39 cellular contexts compared by ENCODE assay signal in the genomic region with DNA sequence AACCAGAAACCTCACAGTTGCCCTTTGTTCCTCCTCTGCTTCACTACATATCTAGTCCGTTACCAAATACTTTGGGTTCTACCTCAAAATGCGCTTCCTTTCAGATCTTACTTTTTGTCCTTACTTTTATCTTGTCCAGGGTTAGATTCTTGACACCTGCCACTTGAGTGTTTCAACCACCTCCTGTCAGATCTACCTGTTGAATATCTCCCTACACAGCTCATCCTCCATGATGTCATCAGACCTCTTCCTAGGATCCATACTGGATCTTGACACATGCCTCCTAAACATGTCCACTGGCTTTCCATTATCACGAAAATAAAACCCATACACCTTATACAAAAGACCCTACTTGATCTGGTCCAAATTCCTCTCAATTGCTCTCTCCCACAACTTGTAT.
"Had no signal": no experiment of that assay in that cellular context is flagged by ENCODE, and none has a peak within 500 bp of the region (broad histone marks: within the 10 kb centered on the region; RNA-seq: fewer than 3 reads in every experiment).

No MANE protein-coding gene starts in this region.

- H3K27ac ChIP-seq: adrenal gland, ascending aorta, body of pancreas, brain microvascular endothelial cell, breast epithelium, cardiac muscle cell had no signal

- H3K27me3 Mint-ChIP-seq: activated naive CD4-positive, alpha-beta T cell treated with anti-CD3 and anti-CD28 coated beads, Interleukin-2, amount 50 U/mL, for 24 hours had no signal

- H3K27me3 ChIP-seq: adrenal gland, ascending aorta, body of pancreas, brain microvascular endothelial cell, breast epithelium, cardiac muscle cell had no signal

- ATAC-seq: activated naive CD4-positive, alpha-beta T cell treated with anti-CD3 and anti-CD28 coated beads, Interleukin-2, amount 50 U/mL, for 72 hours; activated naive CD8-positive, alpha-beta T cell treated with anti-CD3 and anti-CD28 coated beads, Interleukin-2, amount 50 U/mL, for 24 hours; activated T-cell treated with anti-CD3 and anti-CD28 coated beads, Interleukin-2, amount 50 U/mL, for 4 hours; activated T-cell treated with anti-CD3 and anti-CD28 coated beads, Interleukin-2, amount 50 U/mL, for 72 hours; activated T-helper 17 cell treated with anti-CD3 and anti-CD28 coated beads, Interleukin-2, amount 50 U/mL, for 72 hours; body of pancreas had no signal

- H3K27ac Mint-ChIP-seq: activated naive CD4-positive, alpha-beta T cell treated with anti-CD3 and anti-CD28 coated beads for 36 hours; activated naive CD4-positive, alpha-beta T cell treated with anti-CD3 and anti-CD28 coated beads, Interleukin-2, amount 10 ng/mL, durations not matched to agents 7 days and 5 days; activated naive CD4-positive, alpha-beta T cell treated with anti-CD3 and anti-CD28 coated beads, Interleukin-2, amount 50 U/mL, for 24 hours; activated naive CD4-positive, alpha-beta T cell treated with anti-CD3 and anti-CD28 coated beads, Interleukin-2, amount 50 U/mL, for 72 hours; activated naive CD8-positive, alpha-beta T cell; activated naive CD8-positive, alpha-beta T cell treated with anti-CD3 and anti-CD28 coated beads for 36 hours; activated naive CD8-positive, alpha-beta T cell treated with anti-CD3 and anti-CD28 coated beads, Interleukin-2, amount 10 ng/mL, durations not matched to agents 7 days and 5 days; activated naive CD8-positive, alpha-beta T cell treated with anti-CD3 and anti-CD28 coated beads, Interleukin-2, amount 50 U/mL, for 24 hours; activated T-cell treated with anti-CD3 and anti-CD28 coated beads, Interleukin-2, amount 50 U/mL, for 24 hours; activated T-cell treated with anti-CD3 and anti-CD28 coated beads, Interleukin-2, amount 50 U/mL, for 72 hours; activated T-helper 1 cell treated with anti-CD3 and anti-CD28 coated beads, Interleukin-12 subunit alpha, Interleukin-12 subunit beta, Interleukin-2, Interleukin-4 antibody, amounts not matched to agents 30 ng/mL and 10 ng/mL and 1 ng/mL, durations not matched to agents 14 hours and 24 hours and 36 hours; activated T-helper 17 cell treated with anti-CD3 and anti-CD28 coated beads, Interleukin-2, amount 50 U/mL, for 72 hours; activated T-helper 2 cell treated with anti-CD3 and anti-CD28 coated beads, Interferon-gamma antibody, Interleukin-2, Interleukin-4, amounts not matched to agents 10 μg/mL and 5 μg/mL and 100 μg/mL, durations not matched to agents 14 hours and 24 hours and 36 hours; brain had no signal

- H3K4me3 Mint-ChIP-seq: activated naive CD4-positive, alpha-beta T cell treated with anti-CD3 and anti-CD28 coated beads for 36 hours; activated naive CD4-positive, alpha-beta T cell treated with anti-CD3 and anti-CD28 coated beads, Interleukin-2, amount 10 ng/mL, durations not matched to agents 7 days and 5 days; activated naive CD4-positive, alpha-beta T cell treated with anti-CD3 and anti-CD28 coated beads, Interleukin-2, amount 50 U/mL, for 24 hours; activated naive CD8-positive, alpha-beta T cell; activated naive CD8-positive, alpha-beta T cell treated with anti-CD3 and anti-CD28 coated beads for 36 hours; activated naive CD8-positive, alpha-beta T cell treated with anti-CD3 and anti-CD28 coated beads, Interleukin-2, amount 10 ng/mL, durations not matched to agents 7 days and 5 days; activated naive CD8-positive, alpha-beta T cell treated with anti-CD3 and anti-CD28 coated beads, Interleukin-2, amount 50 U/mL, for 24 hours; activated T-cell treated with anti-CD3 and anti-CD28 coated beads, Interleukin-2, amount 50 U/mL, for 24 hours; activated T-cell treated with anti-CD3 and anti-CD28 coated beads, Interleukin-2, amount 50 U/mL, for 4 hours; activated T-cell treated with anti-CD3 and anti-CD28 coated beads, Interleukin-2, amount 50 U/mL, for 72 hours; activated T-helper 1 cell treated with anti-CD3 and anti-CD28 coated beads, Interleukin-12 subunit alpha, Interleukin-12 subunit beta, Interleukin-2, Interleukin-4 antibody, amounts not matched to agents 30 ng/mL and 10 ng/mL and 1 ng/mL, durations not matched to agents 14 hours and 24 hours and 36 hours; activated T-helper 17 cell treated with anti-CD3 and anti-CD28 coated beads, Interleukin-2, amount 50 U/mL, for 72 hours; brain; central memory CD8-positive, alpha-beta T cell had no signal

- H3K9me3 Mint-ChIP-seq: activated naive CD4-positive, alpha-beta T cell treated with anti-CD3 and anti-CD28 coated beads for 36 hours; activated naive CD4-positive, alpha-beta T cell treated with anti-CD3 and anti-CD28 coated beads, Interleukin-2, amount 10 ng/mL, durations not matched to agents 7 days and 5 days; activated naive CD4-positive, alpha-beta T cell treated with anti-CD3 and anti-CD28 coated beads, Interleukin-2, amount 50 U/mL, for 24 hours; activated naive CD4-positive, alpha-beta T cell treated with anti-CD3 and anti-CD28 coated beads, Interleukin-2, amount 50 U/mL, for 72 hours; activated naive CD8-positive, alpha-beta T cell treated with anti-CD3 and anti-CD28 coated beads for 36 hours; activated naive CD8-positive, alpha-beta T cell treated with anti-CD3 and anti-CD28 coated beads, Interleukin-2, amount 10 ng/mL, durations not matched to agents 7 days and 5 days; activated naive CD8-positive, alpha-beta T cell treated with anti-CD3 and anti-CD28 coated beads, Interleukin-2, amount 50 U/mL, for 24 hours; activated T-cell treated with anti-CD3 and anti-CD28 coated beads, Interleukin-2, amount 50 U/mL, for 24 hours; activated T-cell treated with anti-CD3 and anti-CD28 coated beads, Interleukin-2, amount 50 U/mL, for 4 hours; activated T-cell treated with anti-CD3 and anti-CD28 coated beads, Interleukin-2, amount 50 U/mL, for 72 hours; activated T-helper 1 cell treated with anti-CD3 and anti-CD28 coated beads, Interleukin-12 subunit alpha, Interleukin-12 subunit beta, Interleukin-2, Interleukin-4 antibody, amounts not matched to agents 30 ng/mL and 10 ng/mL and 1 ng/mL, durations not matched to agents 14 hours and 24 hours and 36 hours; activated T-helper 17 cell treated with anti-CD3 and anti-CD28 coated beads, Interleukin-2, amount 50 U/mL, for 72 hours; activated T-helper 2 cell treated with anti-CD3 and anti-CD28 coated beads, Interferon-gamma antibody, Interleukin-2, Interleukin-4, amounts not matched to agents 10 μg/mL and 5 μg/mL and 100 μg/mL, durations not matched to agents 14 hours and 24 hours and 36 hours; central memory CD8-positive, alpha-beta T cell had no signal

- H3K36me3 Mint-ChIP-seq: activated naive CD4-positive, alpha-beta T cell treated with anti-CD3 and anti-CD28 coated beads, Interleukin-2, amount 10 ng/mL, durations not matched to agents 7 days and 5 days; activated naive CD4-positive, alpha-beta T cell treated with anti-CD3 and anti-CD28 coated beads, Interleukin-2, amount 50 U/mL, for 24 hours; activated naive CD4-positive, alpha-beta T cell treated with anti-CD3 and anti-CD28 coated beads, Interleukin-2, amount 50 U/mL, for 72 hours; activated naive CD8-positive, alpha-beta T cell; activated naive CD8-positive, alpha-beta T cell treated with anti-CD3 and anti-CD28 coated beads for 36 hours; activated naive CD8-positive, alpha-beta T cell treated with anti-CD3 and anti-CD28 coated beads, Interleukin-2, amount 10 ng/mL, durations not matched to agents 7 days and 5 days; brain had no signal

- H3K4me1 ChIP-seq: adrenal gland, ascending aorta, body of pancreas, breast epithelium had no signal

- H3K4me1 Mint-ChIP-seq: activated naive CD4-positive, alpha-beta T cell treated with anti-CD3 and anti-CD28 coated beads, Interleukin-2, amount 50 U/mL, for 24 hours; activated naive CD8-positive, alpha-beta T cell treated with anti-CD3 and anti-CD28 coated beads for 36 hours; activated naive CD8-positive, alpha-beta T cell treated with anti-CD3 and anti-CD28 coated beads, Interleukin-2, amount 50 U/mL, for 24 hours; activated T-helper 17 cell treated with anti-CD3 and anti-CD28 coated beads, Interleukin-2, amount 50 U/mL, for 72 hours; brain; central memory CD8-positive, alpha-beta T cell had no signal

- FAIRE-seq: astrocyte, bronchial epithelial cell had no signal

- H3K9me3 ChIP-seq: adrenal gland, ascending aorta, body of pancreas, breast epithelium had no signal

- DNase-seq: activated effector memory CD4-positive, alpha-beta T cell treated with anti-CD3 and anti-CD28 coated beads, Interleukin-2, amount 50 U/mL, for 16 hours; activated effector memory CD4-positive, alpha-beta T cell treated with Interleukin-2 at 50 U/mL for 16 hours; activated gamma-delta T cell; activated gamma-delta T cell treated with Interleukin-2 at 50 U/mL for 16 hours; activated naive CD4-positive, alpha-beta T cell; activated naive CD4-positive, alpha-beta T cell treated with anti-CD3 and anti-CD28 coated beads for 36 hours; activated naive CD4-positive, alpha-beta T cell treated with anti-CD3 and anti-CD28 coated beads, Interleukin-2, amount 10 ng/mL, durations not matched to agents 7 days and 5 days; activated naive CD4-positive, alpha-beta T cell treated with anti-CD3 and anti-CD28 coated beads, Interleukin-2, amount 50 U/mL, for 16 hours; activated naive CD4-positive, alpha-beta T cell treated with Interleukin-2 at 50 U/mL for 16 hours; activated naive CD8-positive, alpha-beta T cell treated with anti-CD3 and anti-CD28 coated beads for 36 hours; activated naive CD8-positive, alpha-beta T cell treated with anti-CD3 and anti-CD28 coated beads, Interleukin-2, amount 10 ng/mL, durations not matched to agents 7 days and 5 days; activated naive CD8-positive, alpha-beta T cell treated with anti-CD3 and anti-CD28 coated beads, Interleukin-2, amount 50 U/mL, for 24 hours; activated T-cell treated with anti-CD3 and anti-CD28 coated beads, Interleukin-2, amount 50 U/mL, for 24 hours; activated T-cell treated with anti-CD3 and anti-CD28 coated beads, Interleukin-2, amount 50 U/mL, for 4 hours; activated T-cell treated with anti-CD3 and anti-CD28 coated beads, Interleukin-2, amount 50 U/mL, for 48 hours; activated T-cell treated with anti-CD3 and anti-CD28 coated beads, Interleukin-2, amount 50 U/mL, for 72 hours; adrenal gland; amniotic stem cell; amygdala; anterior cingulate cortex; aorta; body of pancreas; brain microvascular endothelial cell; caudate nucleus; central memory CD4-positive, alpha-beta T cell; cerebellar nuclear complex had no signal

- H3K36me3 ChIP-seq: adrenal gland, ascending aorta, brain microvascular endothelial cell, breast epithelium, cardiac muscle cell had no signal

- H3K4me3 ChIP-seq: adrenal gland, ascending aorta, body of pancreas, breast epithelium, cardiac muscle cell had no signal
